In the genomic region with DNA sequence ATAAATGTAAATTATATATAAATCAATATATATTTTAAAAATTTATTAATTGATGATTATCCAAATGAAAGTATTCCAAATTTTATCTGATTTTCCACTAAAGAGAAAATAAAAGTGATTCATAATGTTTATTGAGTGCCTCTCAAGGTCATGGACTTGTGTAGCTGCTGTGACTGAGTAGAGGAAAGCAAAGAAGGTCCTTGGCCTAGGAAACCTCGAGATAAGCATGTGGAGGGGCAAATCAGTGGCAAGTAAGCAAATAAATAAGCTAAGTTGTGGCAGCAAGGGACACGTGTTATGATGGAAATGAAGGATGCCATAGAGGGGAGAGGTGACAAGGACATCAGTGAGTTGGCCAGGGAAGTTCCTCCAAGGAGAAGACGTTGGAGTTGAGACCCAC, we compare ENCODE assay signal across 1 cellular context.
TF ChIP-seq lines count a peak whose summit lies in the region.

No MANE protein-coding gene starts in this region.

TF ChIP-seq in GM23338, 12 proteins besides CTCF, POLR2A, EP300 and RAD21 (continued from another document):
- TF ChIP-seq ZNF462 (CRISPR knock-in tag; IDR thresholded peaks at IDR 0.05) = no peak
